Comparison of ENCODE assay signal across 16 cellular contexts in the genomic region with DNA sequence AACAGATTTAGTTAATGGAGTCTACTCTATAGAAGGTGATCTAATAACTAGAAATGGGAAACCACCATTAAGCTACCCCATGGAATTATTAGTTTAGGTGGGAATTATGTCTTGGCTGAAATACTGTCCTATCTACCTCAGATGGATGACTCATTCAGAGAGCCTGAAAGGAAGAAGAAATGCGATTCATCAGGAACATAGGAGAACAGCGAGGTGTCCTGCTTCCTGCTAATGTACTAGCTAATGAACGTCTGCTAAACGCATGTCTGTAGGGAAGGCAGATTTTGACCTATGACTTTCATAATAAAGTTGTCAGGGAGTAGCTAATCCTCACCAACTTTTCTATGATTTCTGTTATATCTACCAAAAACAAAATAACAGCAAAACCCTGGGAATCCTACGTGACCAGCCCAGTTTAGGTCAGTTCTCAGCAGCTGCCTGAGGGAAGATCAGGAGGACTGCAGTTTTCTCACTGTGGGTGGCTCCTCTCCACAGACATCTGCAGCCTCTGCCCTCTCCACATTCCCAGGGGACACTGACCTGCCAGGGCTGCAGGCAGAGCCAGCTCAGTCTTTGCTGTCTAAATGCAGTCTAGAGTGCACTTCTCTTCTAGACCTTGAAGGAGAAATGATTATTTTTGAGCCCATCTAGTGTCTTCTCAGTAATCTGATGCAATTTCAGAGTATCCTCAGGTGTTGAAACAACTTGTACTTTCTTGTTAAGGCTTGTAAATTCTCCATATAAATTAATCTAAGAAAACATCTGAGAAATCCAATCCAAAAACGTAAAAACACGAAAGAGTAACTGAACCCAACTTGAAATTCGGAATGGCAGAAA. TPM values are rescaled to one million over a fixed set of nuclear protein-coding genes. Genes with fewer than 3 reads are reported as not detected.
DNase-seq lines count a peak whose midpoint lies in the region; ATAC-seq and TF ChIP-seq lines count a peak whose summit lies in the region.
"Had no signal": no experiment of that assay in that cellular context is flagged by ENCODE, and none has a peak within 500 bp of the region (broad histone marks: within the 10 kb centered on the region; RNA-seq: fewer than 3 reads in every experiment).

No MANE protein-coding gene starts in this region.

- H3K9me3 ChIP-seq in BLaER1 (no peaks in the 10 kb centered on the region), liver (ENCODE audit: control insufficient read depth in 4 of 4, low read length in 3 of 4) (no peaks in the 10 kb centered on the region)
- H3K9me3 ChIP-seq: tibial artery had no signal

- DNase-seq in MV-4-11 (lab: John Stamatoyannopoulos, UW), result peak; percentile 75
- no peak for DNase-seq in chondrocyte (ENCODE audit: low spot score)
- DNase-seq in stimulated activated CD4-positive, alpha-beta T cell treated with anti-CD3 and anti-CD28 coated beads, Interleukin-12 subunit alpha, Interleukin-12 subunit beta, amount 100 ng/mL, for 4 hours, result no peak
- no peak for DNase-seq in foreskin melanocyte
- no peak for DNase-seq in NCI-H1436 (lab: John Stamatoyannopoulos, UW)
- DNase-seq: activated CD4-positive, alpha-beta T cell treated with anti-CD3 and anti-CD28 coated beads for 36 hours; activated effector memory CD4-positive, alpha-beta T cell treated with anti-CD3 and anti-CD28 coated beads, Interleukin-2, amount 50 U/mL, for 16 hours; cerebellar nuclear complex; NCI-H2029 treated with DMSO at 0.1 percent for 48 hours; tibial artery had no signal

- H3K4me3 Mint-ChIP-seq in chondrocyte (ENCODE audit: unreplicated experiment), result peak overlapping the region; percentile 35
- H3K4me3 Mint-ChIP-seq: activated CD4-positive, alpha-beta T cell treated with anti-CD3 and anti-CD28 coated beads for 36 hours; memory B cell had no signal

- H3K9ac ChIP-seq in BLaER1, result peak overlapping the region; percentile 20; the same call in 1 of the 2 replicates
- peak overlapping the region in 1 of 2 donors; percentile 55 for H3K9ac ChIP-seq in liver (ENCODE audit: low read depth in 1 of 2, low read length in 2 of 2)

- H3K4me3 ChIP-seq in BLaER1 (no peak overlapping the region), liver (ENCODE audit: low read depth in 1 of 3, low read length in 3 of 3) (no peak overlapping the region)
- H3K4me3 ChIP-seq: SK-N-MC, tibial artery had no signal

- no peak overlapping the region for H3K27ac ChIP-seq in BLaER1
- peak overlapping the region; percentile 87 to 91 for H3K27ac ChIP-seq in liver (ENCODE audit: low read depth in 1 of 2, low read length in 2 of 2)
- H3K27ac ChIP-seq: SK-N-MC, tibial artery had no signal

- H3K36me3 ChIP-seq in BLaER1 (peaks cover 22% of the 10 kb centered on the region), liver (ENCODE audit: control insufficient read depth in 4 of 4, insufficient read depth in 3 of 4, low read depth in 1 of 4, low read length in 3 of 4) (peaks cover 4 to 20% (median 13%) of the 10 kb centered on the region in 4 donors)

- WGBS in liver, result 30% methylated on average over 8 of the region's 8 CpGs

- H3K4me1 ChIP-seq in BLaER1 (peaks cover 27% of the 10 kb centered on the region), liver (ENCODE audit: control insufficient read depth in 4 of 4, insufficient read depth in 4 of 4, low read length in 3 of 4) (peaks cover 9 to 21% (median 15%) of the 10 kb centered on the region in 4 donors)

- TF ChIP-seq CTCF in chondrocyte (IDR thresholded peaks at IDR 0.05) (no peak), liver (IDR thresholded peaks at IDR 0.05; ENCODE audit: low read depth, low read length, missing input control) (no peak)

- no peak for TF ChIP-seq RAD21 in liver (IDR thresholded peaks at IDR 0.05)

- H4K20me1 ChIP-seq in BLaER1, result no peaks in the 10 kb centered on the region

- H3K9me3 Mint-ChIP-seq in chondrocyte (ENCODE audit: low read depth), result peaks cover 4% of the 10 kb centered on the region

- H3K27me3 Mint-ChIP-seq in chondrocyte (ENCODE audit: low read depth), result peaks cover 3% of the 10 kb centered on the region

- no peak for ATAC-seq in HG02798 (IDR thresholded peaks at IDR 0.05; ENCODE audit: poor library complexity, unreplicated experiment)
- ATAC-seq: activated CD4-positive, alpha-beta T cell treated with anti-CD3 and anti-CD28 coated beads for 36 hours had no signal

- H3K27ac Mint-ChIP-seq in chondrocyte (ENCODE audit: unreplicated experiment), result peak overlapping the region; percentile 89
- H3K27ac Mint-ChIP-seq: activated CD4-positive, alpha-beta T cell treated with anti-CD3 and anti-CD28 coated beads for 36 hours; memory B cell had no signal

- peak overlapping the region; percentile 27; the same call in 1 of the 2 replicates for H3K4me2 ChIP-seq in BLaER1

- H3K36me3 Mint-ChIP-seq in chondrocyte (ENCODE audit: low read depth), result peaks cover 3% of the 10 kb centered on the region

- H3K27me3 ChIP-seq in BLaER1 (no peaks in the 10 kb centered on the region), liver (ENCODE audit: control insufficient read depth in 4 of 4, insufficient read depth in 4 of 4, low read length in 3 of 4) (no peaks in the 10 kb centered on the region)

- peaks cover 41% of the 10 kb centered on the region for H3K4me1 Mint-ChIP-seq in chondrocyte (ENCODE audit: low read depth)
- H3K4me1 Mint-ChIP-seq: activated CD4-positive, alpha-beta T cell treated with anti-CD3 and anti-CD28 coated beads for 36 hours; memory B cell had no signal

TF ChIP-seq in liver, 16 proteins besides CTCF, POLR2A, EP300 and RAD21:
- TF ChIP-seq SP1 (IDR thresholded peaks at IDR 0.05) (no peak), TAF1 (conservative IDR thresholded peaks at IDR 0.05) (no peak), HNF4G (IDR thresholded peaks at IDR 0.05) (no peak), FOXA2 (IDR thresholded peaks at IDR 0.05) (no peak), HNF4A (conservative IDR thresholded peaks at IDR 0.05) (no peak)
- TF ChIP-seq, protein P1, sequence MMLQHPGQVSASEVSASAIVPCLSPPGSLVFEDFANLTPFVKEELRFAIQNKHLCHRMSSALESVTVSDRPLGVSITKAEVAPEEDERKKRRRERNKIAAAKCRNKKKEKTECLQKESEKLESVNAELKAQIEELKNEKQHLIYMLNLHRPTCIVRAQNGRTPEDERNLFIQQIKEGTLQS (IDR thresholded peaks at IDR 0.05), result no peak

RNA-seq across cellular contexts. Expression of a gene that starts 18.1 kb away (rescaled TPM):
- total RNA-seq in chondrocyte (19.0 to 30.0 TPM (median 26.0 TPM) in 3 replicates), liver (10 to 100 TPM; 14.7 to 15.7 TPM)
- polyA plus RNA-seq in liver, result 10 to 100 TPM in 1 of 2 donors, 1 to 10 TPM in 1; 9.5 to 16.6 TPM

RNA-seq across cellular contexts. Expression of a gene that starts 22.3 kb away (rescaled TPM):
- total RNA-seq in chondrocyte (25.1 to 31.6 TPM (median 30.1 TPM) in 3 replicates), liver (100 to 1,000 TPM in 1 of 2 donors, 10 to 100 TPM in 1; 79.7 to 261 TPM)
- polyA plus RNA-seq in liver, result 100 to 1,000 TPM; 213 to 478 TPM

RNA-seq across cellular contexts. Expression of a gene that starts 52.3 kb away (rescaled TPM):
- total RNA-seq in chondrocyte (0.36 to 0.70 TPM in 2 of 3 replicates, not detected in the other), liver (1 to 10 TPM; 1.2 to 2.8 TPM)
- under 1 TPM; 0.29 to 0.98 TPM for polyA plus RNA-seq in liver
- total RNA-seq: glomerular endothelial cell had no signal
